ENCODE assay signal across 25 cellular contexts in genomic region chr13:45548281-45548680, GRCh38.
"Had no signal": no experiment of that assay in that cellular context is flagged by ENCODE, and none has a peak within 500 bp of the region (broad histone marks: within the 10 kb centered on the region; RNA-seq: fewer than 3 reads in every experiment).

No MANE protein-coding gene starts in this region.

- H3K4me1 ChIP-seq: colonic mucosa, gastrocnemius medialis, heart right ventricle, pancreas, right lobe of liver, stomach, upper lobe of left lung had no signal

- H3K4me3 ChIP-seq: colonic mucosa, gastrocnemius medialis, heart right ventricle, pancreas, right lobe of liver, smooth muscle cell, stomach, upper lobe of left lung had no signal

- H3K27ac ChIP-seq: brain microvascular endothelial cell, colonic mucosa, gastrocnemius medialis, heart right ventricle, neutrophil, pancreas, right lobe of liver, stomach, upper lobe of left lung, VCaP had no signal

- DNase-seq: activated CD4-positive, alpha-beta T cell treated with anti-CD3 and anti-CD28 coated beads for 1 hour; activated CD8-positive, alpha-beta memory T cell treated with anti-CD3 and anti-CD28 coated beads for 24 hours; activated CD8-positive, alpha-beta memory T cell treated with anti-CD3 and anti-CD28 coated beads, Interleukin-2, amount 50 U/mL, for 48 hours; activated effector memory CD4-positive, alpha-beta T cell treated with anti-CD3 and anti-CD28 coated beads, Interleukin-2, amount 50 U/mL, for 16 hours; activated naive CD4-positive, alpha-beta T cell treated with anti-CD3 and anti-CD28 coated beads, Interleukin-2, amount 50 U/mL, for 16 hours; activated T-cell treated with anti-CD3 and anti-CD28 coated beads, Interleukin-2, amount 50 U/mL, for 72 hours; aorta; brain microvascular endothelial cell; central memory CD4-positive, alpha-beta T cell; colonic mucosa; gastrocnemius medialis; heart right ventricle; immature natural killer cell; kidney glomerular epithelial cell; left ventricle myocardium superior; naive thymus-derived CD4-positive, alpha-beta T cell; pancreas; right lobe of liver; stimulated activated CD4-positive, alpha-beta T cell treated with anti-CD3 and anti-CD28 coated beads, Interleukin-4, amount 100 ng/mL, for 24 hours; stomach; T-helper 17 cell; upper lobe of left lung had no signal

- H3K36me3 ChIP-seq: brain microvascular endothelial cell, colonic mucosa, gastrocnemius medialis, heart right ventricle, neutrophil, pancreas, right lobe of liver, stomach, upper lobe of left lung had no signal

- H3K4me2 ChIP-seq: smooth muscle cell had no signal

- H3K27me3 ChIP-seq: brain microvascular endothelial cell, colonic mucosa, gastrocnemius medialis, pancreas, right lobe of liver, stomach, upper lobe of left lung had no signal

- H3K9me3 ChIP-seq: colonic mucosa, gastrocnemius medialis, heart right ventricle, neutrophil, pancreas, right lobe of liver, stomach, upper lobe of left lung had no signal
